ENCODE assay signal across 10 cellular contexts in the genomic region with DNA sequence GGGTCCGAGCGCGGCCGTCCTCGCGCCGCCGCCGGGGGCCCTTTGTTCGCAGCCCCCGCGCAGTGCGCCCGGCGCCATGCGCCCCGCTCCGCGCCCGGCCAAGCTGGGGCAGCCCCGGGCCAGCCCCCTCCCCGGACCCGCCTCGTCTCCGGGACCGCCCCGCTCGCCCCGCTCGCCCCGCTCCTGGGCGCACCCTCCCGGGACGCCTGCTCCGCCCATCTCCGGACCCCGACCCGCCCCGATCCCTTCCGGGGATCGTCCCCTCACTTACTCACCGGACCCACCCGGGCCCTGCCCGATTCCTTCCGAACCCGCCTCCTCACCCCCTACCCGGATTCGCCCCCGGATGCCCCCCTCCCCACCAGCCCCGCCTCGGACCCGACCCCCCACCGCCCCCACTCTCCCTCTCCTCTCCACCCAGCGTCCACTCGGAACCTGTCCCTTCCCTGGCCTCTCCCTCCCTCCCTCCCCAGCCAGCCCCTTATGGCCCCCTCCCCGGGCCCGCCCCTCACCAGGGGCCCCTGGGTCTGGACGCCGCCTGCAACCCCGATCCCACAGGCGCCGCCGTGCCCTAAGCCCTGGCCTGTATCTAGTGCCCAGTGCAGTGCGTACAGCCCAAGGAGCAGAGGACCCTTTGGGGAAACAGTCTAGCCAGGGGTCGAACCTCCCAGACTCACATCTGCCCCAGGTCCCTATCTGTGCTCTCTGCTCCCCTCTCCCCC. TPM values are rescaled to one million over a fixed set of nuclear protein-coding genes. Genes with fewer than 3 reads are reported as not detected.
DNase-seq lines count a peak whose midpoint lies in the region; ATAC-seq lines count a peak whose summit lies in the region.
"Had no signal": no experiment of that assay in that cellular context is flagged by ENCODE, and none has a peak within 500 bp of the region (broad histone marks: within the 10 kb centered on the region; RNA-seq: fewer than 3 reads in every experiment).

A gene (minus strand): TSS at position 105 of the 722 bp plus-strand sequence. CDS start 168 bp downstream, outside the sequence.

- H3K9me3 ChIP-seq in iPS-18a (ENCODE audit: control insufficient read depth, low read depth, low read length) (peaks cover 5% of the 10 kb centered on the region), skeletal muscle tissue (ENCODE audit: control insufficient read depth in 3 of 3, low read length in 3 of 3) (peaks cover 4 to 7% (median 4%) of the 10 kb centered on the region in 3 donors)

- H3K27me3 ChIP-seq in iPS-18a (ENCODE audit: control insufficient read depth, insufficient read depth, low read length) = peaks cover 19% of the 10 kb centered on the region
- H3K27me3 ChIP-seq in skeletal muscle tissue (ENCODE audit: control insufficient read depth in 3 of 3, insufficient read depth in 3 of 3, low read length in 3 of 3) = peaks cover 35 to 43% (median 43%) of the 10 kb centered on the region in 3 donors

- H3K36me3 Mint-ChIP-seq in activated naive CD8-positive, alpha-beta T cell treated with anti-CD3 and anti-CD28 coated beads for 36 hours = peaks cover 12% of the 10 kb centered on the region

- peaks cover 18% of the 10 kb centered on the region for H3K9me3 Mint-ChIP-seq in activated naive CD8-positive, alpha-beta T cell treated with anti-CD3 and anti-CD28 coated beads for 36 hours

- DNase-seq in G401 (ENCODE audit: low spot score) (no peak), NCI-H2107 (lab: John Stamatoyannopoulos, UW) (no peak), NCI-H82 (lab: John Stamatoyannopoulos, UW) (no peak)
- DNase-seq in activated naive CD8-positive, alpha-beta T cell treated with anti-CD3 and anti-CD28 coated beads for 36 hours = no peak
- DNase-seq: activated CD8-positive, alpha-beta memory T cell treated with anti-CD3 and anti-CD28 coated beads, Interleukin-2, amount 10 ng/mL, durations not matched to agents 7 days and 5 days; DND-41 had no signal

- H3K27ac ChIP-seq in iPS-18a (ENCODE audit: low read length) = no peak within 1 kb of the TSS
- H3K27ac ChIP-seq in skeletal muscle tissue (ENCODE audit: low read depth, low read length) = no peak within 1 kb of the TSS

- H3K4me3 ChIP-seq in iPS-18a (ENCODE audit: low read length) (peak within 1 kb of the TSS; percentile 83), skeletal muscle tissue (ENCODE audit: low read length in 3 of 3) (peak within 1 kb of the TSS in 2 of 3 donors; percentile 23 to 35)

- H3K36me3 ChIP-seq in iPS-18a (ENCODE audit: control insufficient read depth, low read depth, low read length) (no peaks in the 10 kb centered on the region), skeletal muscle tissue (ENCODE audit: control insufficient read depth in 3 of 3, insufficient read depth in 3 of 3, low read length in 3 of 3) (no peaks in the 10 kb centered on the region)

- H3K9ac ChIP-seq in iPS-18a (ENCODE audit: low read length) (peak within 1 kb of the TSS; percentile 50), skeletal muscle tissue (ENCODE audit: low read depth in 1 of 3, low read length in 3 of 3) (no peak within 1 kb of the TSS)

- ATAC-seq in esophagus mucosa = no peak
- ATAC-seq in GM21515 (IDR thresholded peaks at IDR 0.05; ENCODE audit: unreplicated experiment) = no peak
- ATAC-seq: activated CD8-positive, alpha-beta memory T cell treated with anti-CD3 and anti-CD28 coated beads, Interleukin-2, amount 10 ng/mL, durations not matched to agents 7 days and 5 days had no signal

- in situ Hi-C loops in G401 (cut with HindIII; ENCODE audit: low sequenced_read_pairs) = no loop called here

- H3K4me1 ChIP-seq in iPS-18a (ENCODE audit: control insufficient read depth, low read depth, low read length) = peaks cover 6% of the 10 kb centered on the region
- no peaks in the 10 kb centered on the region for H3K4me1 ChIP-seq in skeletal muscle tissue (ENCODE audit: control insufficient read depth in 3 of 3, insufficient read depth in 3 of 3, low read length in 3 of 3)

- peak within 1 kb of the TSS; percentile 47 for H3K4me3 Mint-ChIP-seq in activated naive CD8-positive, alpha-beta T cell treated with anti-CD3 and anti-CD28 coated beads for 36 hours
- H3K4me3 Mint-ChIP-seq: activated CD8-positive, alpha-beta memory T cell treated with anti-CD3 and anti-CD28 coated beads, Interleukin-2, amount 10 ng/mL, durations not matched to agents 7 days and 5 days had no signal

- H3K27me3 Mint-ChIP-seq in activated naive CD8-positive, alpha-beta T cell treated with anti-CD3 and anti-CD28 coated beads for 36 hours = peaks cover 46% of the 10 kb centered on the region

- H3K4me1 Mint-ChIP-seq in activated naive CD8-positive, alpha-beta T cell treated with anti-CD3 and anti-CD28 coated beads for 36 hours = peaks cover 7% of the 10 kb centered on the region
- H3K4me1 Mint-ChIP-seq: activated CD8-positive, alpha-beta memory T cell treated with anti-CD3 and anti-CD28 coated beads, Interleukin-2, amount 10 ng/mL, durations not matched to agents 7 days and 5 days had no signal

- H3K27ac Mint-ChIP-seq in activated naive CD8-positive, alpha-beta T cell treated with anti-CD3 and anti-CD28 coated beads for 36 hours = no peak within 1 kb of the TSS
- H3K27ac Mint-ChIP-seq: activated CD8-positive, alpha-beta memory T cell treated with anti-CD3 and anti-CD28 coated beads, Interleukin-2, amount 10 ng/mL, durations not matched to agents 7 days and 5 days had no signal

RNA-seq across cellular contexts. Expression of the gene that starts here (rescaled TPM):
- 7.8 and 19.8 TPM in 2 replicates for total RNA-seq in G401 (2014; rRNA removed; shearing (Covaris generic))
- total RNA-seq in activated naive CD8-positive, alpha-beta T cell treated with anti-CD3 and anti-CD28 coated beads for 36 hours = under 1 TPM; 0.41 to 0.42 TPM
- total RNA-seq in skeletal muscle tissue (3.7 TPM), esophagus mucosa (2.0 TPM)
